In genomic region chr5:117065161-117065560, GRCh38 we compare ENCODE assay signal across 15 cellular contexts.
DNase-seq lines count a peak whose midpoint lies in the region; FAIRE-seq and TF ChIP-seq lines count a peak whose summit lies in the region.
"Had no signal": no experiment of that assay in that cellular context is flagged by ENCODE, and none has a peak within 500 bp of the region (broad histone marks: within the 10 kb centered on the region; RNA-seq: fewer than 3 reads in every experiment).

No MANE protein-coding gene starts in this region.

- H2BK15ac ChIP-seq in mesenchymal stem cell (ENCODE audit: low read depth, poor library complexity, severe bottlenecking): no peak overlapping the region
- no peak overlapping the region for H2BK15ac ChIP-seq in neuronal stem cell (ENCODE audit: low read length)

- H3K9me3 ChIP-seq in mesenchymal stem cell (ENCODE audit: control insufficient read depth, low read length) (peaks cover 3% of the 10 kb centered on the region), neuronal stem cell (replicated peaks in 1 of 2; ENCODE audit: control insufficient read depth in 2 of 2, insufficient read depth in 1 of 2, low read depth in 1 of 2, low read length in 2 of 2) (no peaks in the 10 kb centered on the region), tibial nerve (no peaks in the 10 kb centered on the region)
- H3K9me3 ChIP-seq: Caco-2 had no signal

- H3K27me3 ChIP-seq in mesenchymal stem cell (ENCODE audit: control insufficient read depth in 1 of 2, insufficient read depth in 1 of 2, low read length in 2 of 2) (no peaks in the 10 kb centered on the region), neuronal stem cell (ENCODE audit: control insufficient read depth in 3 of 3, insufficient read depth in 3 of 3, low read depth in 1 of 3, low read length in 3 of 3) (no peaks in the 10 kb centered on the region), tibial nerve (no peaks in the 10 kb centered on the region)

- no peak overlapping the region for H3K27ac ChIP-seq in mesenchymal stem cell (ENCODE audit: low read length, poor library complexity, severe bottlenecking)
- no peak overlapping the region for H3K27ac ChIP-seq in neuronal stem cell (replicated peaks; ENCODE audit: low read length)
- no peak overlapping the region for H3K27ac ChIP-seq in tibial nerve
- H3K27ac ChIP-seq: 22Rv1 had no signal

- H3K18ac ChIP-seq in mesenchymal stem cell (ENCODE audit: low read depth in 1 of 2, low read length in 2 of 2) (no peak overlapping the region), neuronal stem cell (ENCODE audit: low read length) (no peak overlapping the region)

- H3K4me2 ChIP-seq in mesenchymal stem cell (ENCODE audit: low read length, poor library complexity, severe bottlenecking): peak overlapping the region; percentile 19
- no peak overlapping the region for H3K4me2 ChIP-seq in neuronal stem cell (ENCODE audit: insufficient read depth, low read length, poor library complexity, severe bottlenecking)

- H3K4me1 ChIP-seq in mesenchymal stem cell (ENCODE audit: control insufficient read depth, insufficient read depth, low read depth, low read length): peaks cover 6% of the 10 kb centered on the region
- no peaks in the 10 kb centered on the region for H3K4me1 ChIP-seq in neuronal stem cell (ENCODE audit: control insufficient read depth in 2 of 2, insufficient read depth in 1 of 2, low read depth in 1 of 2, low read length in 2 of 2)
- H3K4me1 ChIP-seq in tibial nerve: no peaks in the 10 kb centered on the region
- H3K4me1 ChIP-seq: Caco-2 had no signal

- H2BK120ac ChIP-seq in mesenchymal stem cell (ENCODE audit: low read depth, low read length) (no peak overlapping the region), neuronal stem cell (ENCODE audit: low read depth, low read length) (no peak overlapping the region)

- no peak overlapping the region for H4K91ac ChIP-seq in mesenchymal stem cell (ENCODE audit: low read length)
- H4K91ac ChIP-seq in neuronal stem cell (ENCODE audit: low read depth, low read length, poor library complexity): no peak overlapping the region

- H3K9ac ChIP-seq in mesenchymal stem cell (ENCODE audit: low read length) (no peak overlapping the region), neuronal stem cell (ENCODE audit: low read depth, low read length, poor library complexity) (no peak overlapping the region)

- no peak for TF ChIP-seq CTCF in tibial nerve (IDR thresholded peaks at IDR 0.05)

- H3K4ac ChIP-seq in mesenchymal stem cell (ENCODE audit: low read depth in 1 of 2, low read length in 2 of 2): no peak overlapping the region
- H3K4ac ChIP-seq in neuronal stem cell (ENCODE audit: low read length): no peak overlapping the region

- H3K36me3 ChIP-seq in mesenchymal stem cell (ENCODE audit: control insufficient read depth in 1 of 2, insufficient read depth in 2 of 2, low read depth in 1 of 2, low read length in 2 of 2) (no peaks in the 10 kb centered on the region), neuronal stem cell (replicated peaks in 1 of 2; ENCODE audit: control insufficient read depth in 2 of 2, insufficient read depth in 2 of 2, low read length in 2 of 2) (no peaks in the 10 kb centered on the region), tibial nerve (no peaks in the 10 kb centered on the region)

- no peak overlapping the region for H3K4me3 ChIP-seq in mesenchymal stem cell (ENCODE audit: insufficient read depth in 1 of 2, low read depth in 1 of 2, low read length in 2 of 2)
- H3K4me3 ChIP-seq in neuronal stem cell (ENCODE audit: low read length in 2 of 2): no peak overlapping the region
- H3K4me3 ChIP-seq in tibial nerve: no peak overlapping the region

- H2BK12ac ChIP-seq in mesenchymal stem cell (ENCODE audit: low read length in 2 of 2) (no peak overlapping the region), neuronal stem cell (ENCODE audit: low read length) (no peak overlapping the region)

- H2BK5ac ChIP-seq in mesenchymal stem cell (ENCODE audit: low read depth, low read length, poor library complexity, severe bottlenecking): no peak overlapping the region
- H2BK5ac ChIP-seq in neuronal stem cell (ENCODE audit: low read length): no peak overlapping the region

- H2AK5ac ChIP-seq in mesenchymal stem cell (ENCODE audit: low read length, severe bottlenecking) (no peak overlapping the region), neuronal stem cell (ENCODE audit: low read depth, low read length) (no peak overlapping the region)

- H3K23ac ChIP-seq in mesenchymal stem cell (ENCODE audit: low read length in 2 of 2) (no peak overlapping the region), neuronal stem cell (ENCODE audit: low read depth, low read length, poor library complexity) (no peak overlapping the region)

- H4K8ac ChIP-seq in mesenchymal stem cell (ENCODE audit: low read length): no peak overlapping the region
- H4K8ac ChIP-seq in neuronal stem cell (ENCODE audit: low read depth, low read length): no peak overlapping the region

- TF ChIP-seq POLR2A in tibial nerve (IDR thresholded peaks at IDR 0.05): no peak

- no CpG with 5 or more reads among the region's 1 CpG for WGBS in mesenchymal stem cell
- WGBS in neuronal stem cell (ENCODE audit: extremely low coverage in 2 of 2, insufficient read length in 2 of 2, insufficient replicate concordance in 1 of 2), 2 donors: no CpG with 5 or more reads among the region's 1 CpG
- 68 to 78% methylated on average over 1 of the region's 1 CpG for WGBS in tibial nerve, 2 donors

- H3K79me1 ChIP-seq in mesenchymal stem cell (replicated peaks; ENCODE audit: low read length, poor library complexity, severe bottlenecking) (no peaks in the 10 kb centered on the region), neuronal stem cell (ENCODE audit: low read depth, low read length) (no peaks in the 10 kb centered on the region)

- no peak overlapping the region for H3K14ac ChIP-seq in mesenchymal stem cell (ENCODE audit: low read length in 2 of 2)
- H3K14ac ChIP-seq in neuronal stem cell (ENCODE audit: low read length): no peak overlapping the region

- peak; percentile 3 for DNase-seq in NCI-H2171 treated with DMSO at 0.1 percent for 48 hours (lab: John Stamatoyannopoulos, UW)
- DNase-seq in NCI-H2171 (lab: John Stamatoyannopoulos, UW): no peak
- no peak for DNase-seq in mesenchymal stem cell
- DNase-seq in neuronal stem cell (ENCODE audit: low spot score): no peak
- DNase-seq in retina: no peak
- DNase-seq in frontal cortex (ENCODE audit: low spot score in 2 of 2): no peak
- DNase-seq in tibial nerve (ENCODE audit: low spot score in 2 of 2): no peak
- DNase-seq: Caco-2; CD8-positive, alpha-beta memory T cell; DND-41; GDM1; IMR-90 had no signal

- FAIRE-seq in frontal cortex (lab: Jason Lieb, UNC): no peak
- FAIRE-seq: GM12892, H54 had no signal

- TF ChIP-seq EP300 in tibial nerve (IDR thresholded peaks at IDR 0.05): no peak

- H2AFZ ChIP-seq in mesenchymal stem cell (ENCODE audit: low read depth, low read length) (no peak overlapping the region), neuronal stem cell (ENCODE audit: low read length) (peak overlapping the region; percentile 42)
